1 cellular context compared by ENCODE assay signal in the genomic region with DNA sequence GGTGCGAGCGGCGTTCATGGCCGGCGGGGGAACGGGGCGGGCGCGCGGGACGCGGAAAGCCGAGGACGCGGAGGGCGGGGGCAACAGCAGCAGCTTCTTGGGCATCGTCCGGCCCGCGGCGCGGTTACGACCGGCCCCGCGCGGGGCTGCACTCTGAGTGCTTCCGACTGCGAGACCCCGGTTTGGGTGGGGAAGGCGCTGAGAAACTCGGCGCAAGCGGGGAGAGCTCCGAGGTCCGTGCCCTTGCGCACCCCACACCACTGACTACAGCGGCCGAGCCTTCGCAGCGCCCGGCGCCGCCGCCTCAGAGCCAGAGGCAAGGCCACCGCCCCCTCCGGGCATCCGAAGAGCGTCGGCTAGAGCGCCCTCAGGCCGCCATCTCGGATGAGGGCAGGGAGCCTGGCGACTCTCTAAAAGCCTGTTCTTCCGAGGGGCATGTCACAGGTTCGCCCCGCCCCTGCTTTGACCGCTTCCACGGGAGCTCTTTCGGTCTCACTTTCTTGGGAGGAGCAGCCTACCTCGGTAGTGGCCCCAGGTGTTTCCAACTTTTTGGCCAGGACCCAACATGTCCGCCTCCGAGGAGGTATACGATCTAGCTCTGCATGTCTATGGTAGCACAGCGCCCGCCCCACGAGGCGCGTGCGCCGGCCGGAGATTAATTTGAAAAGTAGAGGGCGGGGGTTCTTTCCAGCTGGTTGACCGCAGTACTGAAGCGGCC.
TF ChIP-seq lines count a peak whose summit lies in the region.

A gene with protein sequence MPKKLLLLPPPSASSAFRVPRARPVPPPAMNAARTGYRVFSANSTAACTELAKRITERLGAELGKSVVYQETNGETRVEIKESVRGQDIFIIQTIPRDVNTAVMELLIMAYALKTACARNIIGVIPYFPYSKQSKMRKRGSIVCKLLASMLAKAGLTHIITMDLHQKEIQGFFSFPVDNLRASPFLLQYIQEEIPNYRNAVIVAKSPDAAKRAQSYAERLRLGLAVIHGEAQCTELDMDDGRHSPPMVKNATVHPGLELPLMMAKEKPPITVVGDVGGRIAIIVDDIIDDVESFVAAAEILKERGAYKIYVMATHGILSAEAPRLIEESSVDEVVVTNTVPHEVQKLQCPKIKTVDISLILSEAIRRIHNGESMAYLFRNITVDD (minus strand): TSS at position 318 of the 718 bp plus-strand sequence. CDS start 213 bp downstream, at position 105.

TF ChIP-seq in HCT116, 20 proteins besides CTCF, POLR2A, EP300 and RAD21 (continued from another document):
- TF ChIP-seq, protein P1, sequence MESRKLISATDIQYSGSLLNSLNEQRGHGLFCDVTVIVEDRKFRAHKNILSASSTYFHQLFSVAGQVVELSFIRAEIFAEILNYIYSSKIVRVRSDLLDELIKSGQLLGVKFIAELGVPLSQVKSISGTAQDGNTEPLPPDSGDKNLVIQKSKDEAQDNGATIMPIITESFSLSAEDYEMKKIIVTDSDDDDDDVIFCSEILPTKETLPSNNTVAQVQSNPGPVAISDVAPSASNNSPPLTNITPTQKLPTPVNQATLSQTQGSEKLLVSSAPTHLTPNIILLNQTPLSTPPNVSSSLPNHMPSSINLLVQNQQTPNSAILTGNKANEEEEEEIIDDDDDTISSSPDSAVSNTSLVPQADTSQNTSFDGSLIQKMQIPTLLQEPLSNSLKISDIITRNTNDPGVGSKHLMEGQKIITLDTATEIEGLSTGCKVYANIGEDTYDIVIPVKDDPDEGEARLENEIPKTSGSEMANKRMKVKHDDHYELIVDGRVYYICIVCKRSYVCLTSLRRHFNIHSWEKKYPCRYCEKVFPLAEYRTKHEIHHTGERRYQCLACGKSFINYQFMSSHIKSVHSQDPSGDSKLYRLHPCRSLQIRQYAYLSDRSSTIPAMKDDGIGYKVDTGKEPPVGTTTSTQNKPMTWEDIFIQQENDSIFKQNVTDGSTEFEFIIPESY (IDR thresholded peaks at IDR 0.05; ENCODE audit: extremely low read depth, insufficient replicate concordance, low read length), result no peak
- TF ChIP-seq YY1 (IDR thresholded peaks at IDR 0.05; ENCODE audit: extremely low read depth, insufficient replicate concordance, low read depth, low read length) (peak; percentile 99), ELF1 (IDR thresholded peaks at IDR 0.05; ENCODE audit: borderline replicate concordance, low read depth) (no peak; the same call in 1 of the 2 replicates), FOSL1 (IDR thresholded peaks at IDR 0.05; ENCODE audit: low read depth) (no peak; the same call in none of the 2 replicates), EGR1 (IDR thresholded peaks at IDR 0.05; ENCODE audit: low read depth) (peak; percentile 96), CEBPB (IDR thresholded peaks at IDR 0.05; ENCODE audit: low read depth) (no peak), ZFX (IDR thresholded peaks at IDR 0.05) (peak; percentile 88; the same call in 1 of the 2 replicates), ZNF274 (IDR thresholded peaks at IDR 0.05; ENCODE audit: low read depth, low read length) (no peak)
- TF ChIP-seq, protein P2, sequence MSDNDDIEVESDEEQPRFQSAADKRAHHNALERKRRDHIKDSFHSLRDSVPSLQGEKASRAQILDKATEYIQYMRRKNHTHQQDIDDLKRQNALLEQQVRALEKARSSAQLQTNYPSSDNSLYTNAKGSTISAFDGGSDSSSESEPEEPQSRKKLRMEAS (IDR thresholded peaks at IDR 0.05), result peak; percentile 88
- TF ChIP-seq, protein P3, sequence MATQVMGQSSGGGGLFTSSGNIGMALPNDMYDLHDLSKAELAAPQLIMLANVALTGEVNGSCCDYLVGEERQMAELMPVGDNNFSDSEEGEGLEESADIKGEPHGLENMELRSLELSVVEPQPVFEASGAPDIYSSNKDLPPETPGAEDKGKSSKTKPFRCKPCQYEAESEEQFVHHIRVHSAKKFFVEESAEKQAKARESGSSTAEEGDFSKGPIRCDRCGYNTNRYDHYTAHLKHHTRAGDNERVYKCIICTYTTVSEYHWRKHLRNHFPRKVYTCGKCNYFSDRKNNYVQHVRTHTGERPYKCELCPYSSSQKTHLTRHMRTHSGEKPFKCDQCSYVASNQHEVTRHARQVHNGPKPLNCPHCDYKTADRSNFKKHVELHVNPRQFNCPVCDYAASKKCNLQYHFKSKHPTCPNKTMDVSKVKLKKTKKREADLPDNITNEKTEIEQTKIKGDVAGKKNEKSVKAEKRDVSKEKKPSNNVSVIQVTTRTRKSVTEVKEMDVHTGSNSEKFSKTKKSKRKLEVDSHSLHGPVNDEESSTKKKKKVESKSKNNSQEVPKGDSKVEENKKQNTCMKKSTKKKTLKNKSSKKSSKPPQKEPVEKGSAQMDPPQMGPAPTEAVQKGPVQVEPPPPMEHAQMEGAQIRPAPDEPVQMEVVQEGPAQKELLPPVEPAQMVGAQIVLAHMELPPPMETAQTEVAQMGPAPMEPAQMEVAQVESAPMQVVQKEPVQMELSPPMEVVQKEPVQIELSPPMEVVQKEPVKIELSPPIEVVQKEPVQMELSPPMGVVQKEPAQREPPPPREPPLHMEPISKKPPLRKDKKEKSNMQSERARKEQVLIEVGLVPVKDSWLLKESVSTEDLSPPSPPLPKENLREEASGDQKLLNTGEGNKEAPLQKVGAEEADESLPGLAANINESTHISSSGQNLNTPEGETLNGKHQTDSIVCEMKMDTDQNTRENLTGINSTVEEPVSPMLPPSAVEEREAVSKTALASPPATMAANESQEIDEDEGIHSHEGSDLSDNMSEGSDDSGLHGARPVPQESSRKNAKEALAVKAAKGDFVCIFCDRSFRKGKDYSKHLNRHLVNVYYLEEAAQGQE (IDR thresholded peaks at IDR 0.05; ENCODE audit: low read depth), result no peak
- TF ChIP-seq, protein P4, sequence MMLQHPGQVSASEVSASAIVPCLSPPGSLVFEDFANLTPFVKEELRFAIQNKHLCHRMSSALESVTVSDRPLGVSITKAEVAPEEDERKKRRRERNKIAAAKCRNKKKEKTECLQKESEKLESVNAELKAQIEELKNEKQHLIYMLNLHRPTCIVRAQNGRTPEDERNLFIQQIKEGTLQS (IDR thresholded peaks at IDR 0.05), result no peak
TF ChIP-seq in HCT116: peak in this region for 8.
